ENCODE assay signal across 8 cellular contexts in the genomic region with DNA sequence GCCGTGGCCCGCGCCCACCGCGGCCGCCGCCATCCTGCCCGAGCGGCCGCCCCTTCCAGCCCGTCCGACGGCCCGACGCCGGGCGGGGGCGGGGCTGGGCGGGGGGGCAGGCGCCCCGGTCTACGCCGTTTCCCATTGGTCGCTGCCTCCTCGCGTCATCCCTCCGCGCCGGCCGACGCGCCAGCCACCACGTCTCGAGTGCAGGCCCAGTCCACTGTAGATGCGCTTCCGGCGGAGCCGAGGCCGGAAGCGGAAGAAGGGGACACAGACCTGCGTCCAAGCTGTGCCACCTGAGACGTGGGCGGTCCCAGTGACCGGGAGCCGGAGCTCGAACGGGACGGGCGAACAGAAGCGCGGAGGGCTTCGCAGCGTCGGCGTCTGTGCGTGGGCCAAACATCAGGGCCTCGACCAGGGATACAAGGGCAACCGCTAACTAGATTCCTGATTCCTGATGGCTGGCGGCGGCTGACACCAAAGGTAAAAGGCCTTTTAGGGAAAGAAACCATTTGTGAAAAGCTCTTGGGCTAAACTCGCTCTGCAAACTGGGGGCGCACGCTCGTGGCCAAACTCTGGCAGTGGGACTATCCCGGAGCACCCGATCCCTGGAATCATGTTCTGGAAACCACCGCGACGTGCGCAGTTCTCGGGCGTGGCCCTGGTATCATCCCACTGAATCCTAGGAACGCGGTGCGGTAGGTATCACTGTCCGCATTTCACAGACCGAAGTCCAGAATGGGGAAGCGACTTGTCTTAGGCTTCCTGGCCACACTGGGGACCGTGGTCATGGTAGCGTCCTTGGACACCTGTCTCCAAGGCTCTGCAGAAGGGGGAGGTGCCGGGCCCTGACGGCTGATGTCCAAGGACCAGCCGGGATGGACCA. TPM values are rescaled to one million over a fixed set of nuclear protein-coding genes. Genes with fewer than 3 reads are reported as not detected.
DNase-seq lines count a peak whose midpoint lies in the region; ATAC-seq and TF ChIP-seq lines count a peak whose summit lies in the region.

SLC35E1 (minus strand) TSS at position 84 of the 880 bp plus-strand sequence; CDS start at position 33, 51 bp downstream.

- H3K36me3 Mint-ChIP-seq in activated naive CD4-positive, alpha-beta T cell treated with anti-CD3 and anti-CD28 coated beads, Interleukin-2, amount 50 U/mL, for 72 hours: peaks cover 27 to 33% of the 10 kb centered on the region in 2 donors

- ATAC-seq in HG02610 (IDR thresholded peaks at IDR 0.05; ENCODE audit: unreplicated experiment): peak; percentile 86
- ATAC-seq in activated naive CD4-positive, alpha-beta T cell treated with anti-CD3 and anti-CD28 coated beads, Interleukin-2, amount 50 U/mL, for 72 hours: peak; percentile 96 to 97

- peaks cover 54% of the 10 kb centered on the region for H3K4me1 ChIP-seq in suprapubic skin

- peak; percentile 100 for DNase-seq in GM10266 (ENCODE audit: extremely low spot score)
- DNase-seq in NCI-H1092 (lab: John Stamatoyannopoulos, UW): peak; percentile 95
- peak; percentile 92 for DNase-seq in SKM-1 (lab: John Stamatoyannopoulos, UW; ENCODE audit: unreplicated experiment)
- DNase-seq in activated naive CD4-positive, alpha-beta T cell treated with anti-CD3 and anti-CD28 coated beads, Interleukin-2, amount 50 U/mL, for 72 hours (ENCODE audit: low spot score in 2 of 2): peak; percentile 87 to 97
- no peak for DNase-seq in glomerular endothelial cell (ENCODE audit: extremely low read depth, low read depth, low spot score)
- DNase-seq in occipital lobe (lab: John Stamatoyannopoulos, UW): peak; percentile 93
- DNase-seq in suprapubic skin (ENCODE audit: low spot score in 2 of 2): peak; percentile 96 to 97

- peak within 1 kb of the TSS; percentile 93 for H3K4me3 ChIP-seq in suprapubic skin

- no peak for TF ChIP-seq EP300 in suprapubic skin (IDR thresholded peaks at IDR 0.05)

- H3K9me3 Mint-ChIP-seq in activated naive CD4-positive, alpha-beta T cell treated with anti-CD3 and anti-CD28 coated beads, Interleukin-2, amount 50 U/mL, for 72 hours: no peaks in the 10 kb centered on the region

- H3K27me3 ChIP-seq in suprapubic skin: no peaks in the 10 kb centered on the region

- no peaks in the 10 kb centered on the region for H3K9me3 ChIP-seq in suprapubic skin

- TF ChIP-seq CTCF in GM10266 (IDR thresholded peaks at IDR 0.05; ENCODE audit: control insufficient read depth, insufficient read depth, low read depth, missing control alignments) (no peak), suprapubic skin (IDR thresholded peaks at IDR 0.05) (no peak)

- H3K36me3 ChIP-seq in suprapubic skin: peaks cover 49% of the 10 kb centered on the region

- peak in 1 of 2 donors; percentile 58 for TF ChIP-seq POLR2A in suprapubic skin (IDR thresholded peaks at IDR 0.05)

- WGBS in suprapubic skin: 0% methylated on average over 22 of the region's 83 CpGs

- H3K27ac Mint-ChIP-seq in activated naive CD4-positive, alpha-beta T cell treated with anti-CD3 and anti-CD28 coated beads, Interleukin-2, amount 50 U/mL, for 72 hours: peak within 1 kb of the TSS; percentile 94 to 97

- H3K27ac ChIP-seq in suprapubic skin: peak within 1 kb of the TSS; percentile 89

RNA-seq across cellular contexts. Expression of gene SLC35E1, which starts in this region (rescaled TPM):
- total RNA-seq in activated naive CD4-positive, alpha-beta T cell treated with anti-CD3 and anti-CD28 coated beads, Interleukin-2, amount 50 U/mL, for 72 hours: 10 to 100 TPM; 39.5 to 58.2 TPM
- total RNA-seq in glomerular endothelial cell: 34.1 and 45.6 TPM in 2 replicates
- 25.3 TPM for total RNA-seq in occipital lobe
- 10 to 100 TPM; 49.8 to 64.8 (median 56.3) TPM for total RNA-seq in suprapubic skin
